8 cellular contexts compared by ENCODE assay signal in the genomic region with DNA sequence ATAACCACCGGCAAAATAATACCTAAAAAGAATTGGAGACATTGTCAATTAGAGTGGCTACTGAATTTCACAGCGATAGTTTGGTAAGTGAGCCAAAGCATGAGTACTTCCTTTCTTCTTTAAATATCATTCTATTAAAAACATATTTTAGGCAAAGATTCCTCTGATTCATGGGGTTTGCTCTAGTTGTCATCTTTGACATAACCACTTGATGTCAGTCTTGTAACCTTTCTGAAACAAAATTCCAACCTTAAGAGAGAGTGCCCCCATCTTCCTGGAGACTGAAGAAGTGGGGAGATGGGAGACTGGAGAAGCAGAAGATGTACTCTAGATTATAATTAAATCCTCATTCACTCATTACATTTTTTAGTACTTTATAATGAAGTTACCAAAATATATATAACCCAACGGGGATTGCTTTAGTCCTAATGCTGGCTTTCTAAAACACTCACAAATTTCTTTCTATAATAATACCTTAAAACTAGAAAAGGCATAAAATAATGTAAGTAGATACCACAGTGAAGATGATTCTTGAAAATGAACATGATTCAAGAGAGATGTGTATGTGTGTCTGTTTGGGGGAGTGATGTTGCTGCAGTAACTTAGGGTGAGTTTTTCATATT.
DNase-seq lines count a peak whose midpoint lies in the region; ATAC-seq and TF ChIP-seq lines count a peak whose summit lies in the region.

No MANE protein-coding gene starts in this region.

- DNase-seq in ELR (ENCODE audit: low read depth): peak; percentile 54
- DNase-seq in NCI-H1417 treated with DMSO at 0.1 percent for 48 hours (lab: John Stamatoyannopoulos, UW): peak; percentile 18
- DNase-seq in MCF 10A (ENCODE audit: unreplicated experiment): peak; percentile 58
- DNase-seq in lung microvascular endothelial cell (ENCODE audit: low read depth in 2 of 2): peak; percentile 53 to 66
- DNase-seq in activated CD4-positive, alpha-beta T cell treated with anti-CD3 and anti-CD28 coated beads for 36 hours: no peak
- no peak for DNase-seq in germinal center (ENCODE audit: low spot score)

- TF ChIP-seq CTCF in MCF 10A (IDR thresholded peaks at IDR 0.05; ENCODE audit: unreplicated experiment): peak; percentile 69

- ATAC-seq in GM18867 (IDR thresholded peaks at IDR 0.05; ENCODE audit: unreplicated experiment) (no peak), HG03571 (IDR thresholded peaks at IDR 0.05; ENCODE audit: unreplicated experiment) (no peak)
- no peak for ATAC-seq in activated CD4-positive, alpha-beta T cell treated with anti-CD3 and anti-CD28 coated beads for 36 hours

- H3K27me3 Mint-ChIP-seq in MCF 10A (ENCODE audit: insufficient read depth, unreplicated experiment): no peaks in the 10 kb centered on the region
- H3K27me3 Mint-ChIP-seq in activated CD4-positive, alpha-beta T cell treated with anti-CD3 and anti-CD28 coated beads for 36 hours: peaks cover 2% of the 10 kb centered on the region

- peak overlapping the region; percentile 80 for H3K27ac Mint-ChIP-seq in MCF 10A (ENCODE audit: low read depth, unreplicated experiment)
- no peak overlapping the region for H3K27ac Mint-ChIP-seq in activated CD4-positive, alpha-beta T cell treated with anti-CD3 and anti-CD28 coated beads for 36 hours

- H3K4me3 Mint-ChIP-seq in MCF 10A (ENCODE audit: unreplicated experiment): no peak overlapping the region
- H3K4me3 Mint-ChIP-seq in activated CD4-positive, alpha-beta T cell treated with anti-CD3 and anti-CD28 coated beads for 36 hours: no peak overlapping the region

- BruUV-seq in MCF 10A (replicated peaks; lab: Mats Ljungman, UMichigan): no TSS peak

- H3K4me1 Mint-ChIP-seq in MCF 10A (ENCODE audit: insufficient read depth, unreplicated experiment): peaks cover 12% of the 10 kb centered on the region
- no peaks in the 10 kb centered on the region for H3K4me1 Mint-ChIP-seq in activated CD4-positive, alpha-beta T cell treated with anti-CD3 and anti-CD28 coated beads for 36 hours

- no peaks in the 10 kb centered on the region for H3K9me3 Mint-ChIP-seq in MCF 10A (ENCODE audit: unreplicated experiment)
- H3K9me3 Mint-ChIP-seq in activated CD4-positive, alpha-beta T cell treated with anti-CD3 and anti-CD28 coated beads for 36 hours (ENCODE audit: low read depth): no peaks in the 10 kb centered on the region

- CTCF ChIA-PET in MCF 10A (lab: Yijun Ruan, JAX): interaction anchor here (0.6 to 0.9 kb wide), 4 partner anchors 322 to 1102 kb away, joined by 3 to 4 read pairs (median 3); no protein-coding TSS in a partner anchor
- CTCF ChIA-PET in activated CD4-positive, alpha-beta T cell treated with anti-CD3 and anti-CD28 coated beads for 36 hours (lab: Charles Lee): no interaction called here

- intact Hi-C loops in MCF 10A (cut with micrococcal nuclease): loop anchor here (1.0 to 10.0 kb wide), 9 partner anchors 321 to 1842 kb away; partner anchors contain the start of gene PPP3CA
- intact Hi-C loops in activated CD4-positive, alpha-beta T cell treated with anti-CD3 and anti-CD28 coated beads for 36 hours (cut with DNase I, micrococcal nuclease): loop anchor here in 1 of 2 experiments (5.0 kb wide), 1 partner anchor 1311 kb away; no protein-coding TSS in a partner anchor

- POLR2A ChIA-PET in MCF 10A (lab: Yijun Ruan, JAX): no interaction called here
- POLR2A ChIA-PET in activated CD4-positive, alpha-beta T cell treated with anti-CD3 and anti-CD28 coated beads for 36 hours (lab: Charles Lee): no interaction called here

- no peaks in the 10 kb centered on the region for H3K36me3 Mint-ChIP-seq in MCF 10A (ENCODE audit: insufficient read depth, unreplicated experiment)
- H3K36me3 Mint-ChIP-seq in activated CD4-positive, alpha-beta T cell treated with anti-CD3 and anti-CD28 coated beads for 36 hours (ENCODE audit: low read depth): no peaks in the 10 kb centered on the region

Comparison
In these comparisons a context has a peak if more than half of its experiments do, and no peak if none do; other contexts are left out.
1. DNase-seq: peak in ELR (single experiment), NCI-H1417 treated with DMSO at 0.1 percent for 48 hours (single experiment), MCF 10A (single experiment) and lung microvascular endothelial cell (2 of 2); none in activated CD4-positive, alpha-beta T cell treated with anti-CD3 and anti-CD28 coated beads for 36 hours (single experiment) and germinal center (single experiment).